In the genomic region with DNA sequence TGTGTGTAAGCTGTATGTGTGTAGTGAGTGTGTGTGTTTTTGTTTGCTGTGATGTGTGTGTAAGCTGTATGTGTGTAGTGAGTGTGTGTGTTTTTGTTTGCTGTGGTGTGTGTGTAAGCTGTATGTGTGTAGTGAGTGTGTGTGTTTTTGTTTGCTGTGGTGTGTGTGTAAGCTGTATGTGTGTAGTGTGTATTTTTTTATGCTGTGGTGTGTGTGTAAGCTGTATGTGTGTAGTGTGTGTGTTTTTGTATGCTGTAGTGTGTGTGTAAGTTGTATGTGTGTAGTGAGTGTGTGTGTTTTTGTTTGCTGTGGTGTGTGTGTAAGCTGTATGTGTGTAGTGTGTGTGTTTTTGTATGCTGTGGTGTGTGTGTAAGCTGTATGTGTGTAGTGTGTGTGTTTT, we compare ENCODE assay signal across 17 cellular contexts. TPM values are rescaled to one million over a fixed set of nuclear protein-coding genes. Genes with fewer than 3 reads are reported as not detected.
"Had no signal": no experiment of that assay in that cellular context is flagged by ENCODE, and none has a peak within 500 bp of the region (broad histone marks: within the 10 kb centered on the region; RNA-seq: fewer than 3 reads in every experiment).

No MANE protein-coding gene starts in this region.

RNA-seq across cellular contexts. Expression of gene SPAAR, which starts 4.1 kb away (rescaled TPM):
- total RNA-seq: activated CD4-positive, alpha-beta memory T cell treated with anti-CD3 and anti-CD28 coated beads, Interleukin-2, amount 10 ng/mL, durations not matched to agents 7 days and 5 days; activated CD4-positive, alpha-beta T cell treated with anti-CD3 and anti-CD28 coated beads for 36 hours; activated CD4-positive, alpha-beta T cell treated with anti-CD3 and anti-CD28 coated beads, Interleukin-2, amount 10 ng/mL, durations not matched to agents 7 days and 5 days; activated CD8-positive, alpha-beta memory T cell treated with anti-CD3 and anti-CD28 coated beads, Interleukin-2, amount 10 ng/mL, durations not matched to agents 7 days and 5 days; activated CD8-positive, alpha-beta T cell treated with anti-CD3 and anti-CD28 coated beads, Interleukin-2, amount 10 ng/mL, durations not matched to agents 7 days and 5 days; activated naive CD8-positive, alpha-beta T cell treated with anti-CD3 and anti-CD28 coated beads, Interleukin-2, amount 10 ng/mL, durations not matched to agents 7 days and 5 days; activated T-helper 2 cell treated with anti-CD3 and anti-CD28 coated beads, Interferon-gamma antibody, Interleukin-2, Interleukin-4, amounts not matched to agents 10 μg/mL and 5 μg/mL and 100 μg/mL, durations not matched to agents 14 hours and 24 hours and 36 hours; T-cell; T-helper 1 cell treated with Interleukin-12 subunit alpha and Interleukin-12 subunit beta and Interleukin-4 antibody, amounts not matched to agents 30 ng/mL and 1 ng/mL, for 36 hours; T-helper 17 cell; T-helper 2 cell treated with Interferon-gamma antibody and Interleukin-4, amounts not matched to agents 100 ng/mL and 5 ng/mL, for 36 hours had no signal

RNA-seq across cellular contexts. Expression of gene HRCT1, which starts 7.4 kb away (rescaled TPM):
- total RNA-seq: activated CD4-positive, alpha-beta memory T cell treated with anti-CD3 and anti-CD28 coated beads, Interleukin-2, amount 10 ng/mL, durations not matched to agents 7 days and 5 days; activated CD4-positive, alpha-beta T cell treated with anti-CD3 and anti-CD28 coated beads for 36 hours; activated CD4-positive, alpha-beta T cell treated with anti-CD3 and anti-CD28 coated beads, Interleukin-2, amount 10 ng/mL, durations not matched to agents 7 days and 5 days; activated CD8-positive, alpha-beta memory T cell treated with anti-CD3 and anti-CD28 coated beads, Interleukin-2, amount 10 ng/mL, durations not matched to agents 7 days and 5 days; activated CD8-positive, alpha-beta T cell treated with anti-CD3 and anti-CD28 coated beads, Interleukin-2, amount 10 ng/mL, durations not matched to agents 7 days and 5 days; activated naive CD8-positive, alpha-beta T cell treated with anti-CD3 and anti-CD28 coated beads, Interleukin-2, amount 10 ng/mL, durations not matched to agents 7 days and 5 days; activated T-helper 2 cell treated with anti-CD3 and anti-CD28 coated beads, Interferon-gamma antibody, Interleukin-2, Interleukin-4, amounts not matched to agents 10 μg/mL and 5 μg/mL and 100 μg/mL, durations not matched to agents 14 hours and 24 hours and 36 hours; T-cell; T-helper 1 cell treated with Interleukin-12 subunit alpha and Interleukin-12 subunit beta and Interleukin-4 antibody, amounts not matched to agents 30 ng/mL and 1 ng/mL, for 36 hours; T-helper 17 cell; T-helper 2 cell treated with Interferon-gamma antibody and Interleukin-4, amounts not matched to agents 100 ng/mL and 5 ng/mL, for 36 hours; WTC11 had no signal

RNA-seq across cellular contexts. Expression of gene OR13J1, which starts 43.2 kb away (rescaled TPM):
- total RNA-seq: activated CD4-positive, alpha-beta memory T cell treated with anti-CD3 and anti-CD28 coated beads, Interleukin-2, amount 10 ng/mL, durations not matched to agents 7 days and 5 days; activated CD4-positive, alpha-beta T cell treated with anti-CD3 and anti-CD28 coated beads for 36 hours; activated CD4-positive, alpha-beta T cell treated with anti-CD3 and anti-CD28 coated beads, Interleukin-2, amount 10 ng/mL, durations not matched to agents 7 days and 5 days; activated CD8-positive, alpha-beta memory T cell treated with anti-CD3 and anti-CD28 coated beads, Interleukin-2, amount 10 ng/mL, durations not matched to agents 7 days and 5 days; activated CD8-positive, alpha-beta T cell treated with anti-CD3 and anti-CD28 coated beads, Interleukin-2, amount 10 ng/mL, durations not matched to agents 7 days and 5 days; activated naive CD8-positive, alpha-beta T cell treated with anti-CD3 and anti-CD28 coated beads, Interleukin-2, amount 10 ng/mL, durations not matched to agents 7 days and 5 days; activated T-helper 2 cell treated with anti-CD3 and anti-CD28 coated beads, Interferon-gamma antibody, Interleukin-2, Interleukin-4, amounts not matched to agents 10 μg/mL and 5 μg/mL and 100 μg/mL, durations not matched to agents 14 hours and 24 hours and 36 hours; ascending aorta; body of pancreas; breast epithelium; cardiac septum; T-cell; T-helper 1 cell treated with Interleukin-12 subunit alpha and Interleukin-12 subunit beta and Interleukin-4 antibody, amounts not matched to agents 30 ng/mL and 1 ng/mL, for 36 hours; T-helper 17 cell; T-helper 2 cell treated with Interferon-gamma antibody and Interleukin-4, amounts not matched to agents 100 ng/mL and 5 ng/mL, for 36 hours; WTC11 had no signal
- polyA plus RNA-seq: adipose tissue had no signal

RNA-seq across cellular contexts. Expression of gene OR2S2, which starts 44.5 kb away (rescaled TPM):
- total RNA-seq: activated CD4-positive, alpha-beta memory T cell treated with anti-CD3 and anti-CD28 coated beads, Interleukin-2, amount 10 ng/mL, durations not matched to agents 7 days and 5 days; activated CD4-positive, alpha-beta T cell treated with anti-CD3 and anti-CD28 coated beads for 36 hours; activated CD4-positive, alpha-beta T cell treated with anti-CD3 and anti-CD28 coated beads, Interleukin-2, amount 10 ng/mL, durations not matched to agents 7 days and 5 days; activated CD8-positive, alpha-beta memory T cell treated with anti-CD3 and anti-CD28 coated beads, Interleukin-2, amount 10 ng/mL, durations not matched to agents 7 days and 5 days; activated CD8-positive, alpha-beta T cell treated with anti-CD3 and anti-CD28 coated beads, Interleukin-2, amount 10 ng/mL, durations not matched to agents 7 days and 5 days; activated naive CD8-positive, alpha-beta T cell treated with anti-CD3 and anti-CD28 coated beads, Interleukin-2, amount 10 ng/mL, durations not matched to agents 7 days and 5 days; activated T-helper 2 cell treated with anti-CD3 and anti-CD28 coated beads, Interferon-gamma antibody, Interleukin-2, Interleukin-4, amounts not matched to agents 10 μg/mL and 5 μg/mL and 100 μg/mL, durations not matched to agents 14 hours and 24 hours and 36 hours; ascending aorta; body of pancreas; breast epithelium; cardiac septum; T-cell; T-helper 1 cell treated with Interleukin-12 subunit alpha and Interleukin-12 subunit beta and Interleukin-4 antibody, amounts not matched to agents 30 ng/mL and 1 ng/mL, for 36 hours; T-helper 17 cell; T-helper 2 cell treated with Interferon-gamma antibody and Interleukin-4, amounts not matched to agents 100 ng/mL and 5 ng/mL, for 36 hours; WTC11 had no signal
- polyA plus RNA-seq: adipose tissue had no signal
